In the genomic region with DNA sequence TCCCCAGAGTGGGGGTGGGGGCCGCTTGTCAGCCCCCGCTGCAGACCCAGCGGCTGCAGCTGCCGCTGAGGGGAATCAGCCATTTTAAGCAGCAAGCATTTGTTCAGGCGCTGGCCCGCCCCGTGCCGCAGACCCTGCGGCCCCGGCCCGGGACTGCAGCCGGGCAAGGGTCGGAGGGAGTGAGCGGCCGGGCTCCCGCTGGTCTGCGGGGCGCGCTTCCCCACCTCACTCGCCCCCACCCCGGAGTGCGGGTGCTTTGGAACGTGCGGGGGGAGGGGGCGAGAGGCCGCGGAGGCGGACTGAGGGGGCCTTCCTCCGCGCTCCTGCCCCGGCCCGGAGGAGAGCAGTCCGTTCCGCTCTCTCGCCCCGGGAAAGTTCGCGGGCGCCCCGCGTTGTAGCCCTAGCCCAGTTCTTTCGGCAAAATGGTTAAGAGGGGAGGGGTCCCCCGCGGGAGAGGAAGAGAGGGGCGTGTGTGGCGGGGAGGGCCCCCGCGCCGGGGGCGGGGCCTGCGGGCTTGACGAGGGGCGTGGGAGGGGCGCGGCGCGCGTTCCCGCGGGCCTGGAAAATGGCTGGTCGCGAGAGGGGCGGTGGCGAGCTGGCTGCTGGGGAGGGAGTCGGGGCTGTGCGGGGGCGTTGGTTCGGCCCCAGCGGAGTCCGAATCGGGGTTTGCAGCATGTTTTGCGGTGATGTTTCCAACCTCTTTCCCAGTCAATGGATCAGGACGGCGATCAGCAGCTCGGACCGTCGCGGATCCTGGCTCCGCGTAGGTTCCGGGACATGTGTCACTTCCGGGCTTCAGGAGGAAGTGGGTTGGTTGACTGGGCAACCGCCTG, we compare ENCODE assay signal across 1 cellular context.
TF ChIP-seq lines count a peak whose summit lies in the region.

No MANE protein-coding gene starts in this region.

TF ChIP-seq in HCT116, 20 proteins besides CTCF, POLR2A, EP300 and RAD21 (continued from another document):
- no peak for TF ChIP-seq TCF7L2 (IDR thresholded peaks at IDR 0.05; ENCODE audit: borderline replicate concordance, extremely low read depth, insufficient read depth, insufficient read length)
- TF ChIP-seq YY1 (IDR thresholded peaks at IDR 0.05; ENCODE audit: extremely low read depth, insufficient replicate concordance, low read depth, low read length): peak; percentile 44
- TF ChIP-seq, protein P1, sequence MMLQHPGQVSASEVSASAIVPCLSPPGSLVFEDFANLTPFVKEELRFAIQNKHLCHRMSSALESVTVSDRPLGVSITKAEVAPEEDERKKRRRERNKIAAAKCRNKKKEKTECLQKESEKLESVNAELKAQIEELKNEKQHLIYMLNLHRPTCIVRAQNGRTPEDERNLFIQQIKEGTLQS (IDR thresholded peaks at IDR 0.05): no peak
- peak; percentile 61 for TF ChIP-seq POLR2AphosphoS5 (IDR thresholded peaks at IDR 0.05; ENCODE audit: low read depth, low read length)
TF ChIP-seq in HCT116: peak in this region for 5.
